ENCODE assay signal across 17 cellular contexts in the genomic region with DNA sequence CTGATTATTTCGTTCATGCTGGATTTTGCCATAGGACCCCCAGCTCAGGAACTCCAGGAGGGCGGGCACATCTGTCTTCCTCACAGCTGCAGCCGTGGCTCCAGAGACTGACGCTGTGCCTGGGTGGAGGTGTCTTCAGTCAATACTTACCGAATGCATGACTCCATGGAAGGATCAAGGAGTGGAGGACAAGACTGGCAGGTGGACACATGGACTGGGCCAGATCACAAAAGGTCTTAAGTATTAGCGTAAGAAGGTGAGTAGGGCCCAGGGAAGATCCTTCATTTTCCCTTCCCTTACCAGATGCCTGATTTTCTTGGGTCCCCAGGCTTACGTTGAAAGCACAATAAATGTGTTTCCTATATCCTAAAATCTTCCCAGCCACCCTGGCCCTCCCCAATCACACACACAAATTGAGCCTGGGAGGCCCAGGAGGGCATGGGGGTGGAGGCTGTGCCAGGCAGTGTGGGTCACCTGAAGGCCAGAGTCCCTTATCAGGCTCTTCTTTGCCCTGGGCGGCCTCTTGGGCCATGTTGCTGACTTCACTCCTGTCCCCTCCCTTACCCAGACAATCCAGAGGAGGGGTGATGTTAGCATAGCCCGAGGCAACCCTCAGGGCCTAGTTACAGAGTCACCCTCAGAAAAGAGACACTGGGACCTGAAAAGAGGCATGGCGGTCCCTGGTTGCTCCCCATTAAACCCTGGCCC. TPM values are rescaled to one million over a fixed set of nuclear protein-coding genes. Genes with fewer than 3 reads are reported as not detected.
DNase-seq lines count a peak whose midpoint lies in the region; ATAC-seq, FAIRE-seq and TF ChIP-seq lines count a peak whose summit lies in the region.
"Had no signal": no experiment of that assay in that cellular context is flagged by ENCODE, and none has a peak within 500 bp of the region (broad histone marks: within the 10 kb centered on the region; RNA-seq: fewer than 3 reads in every experiment).

No MANE protein-coding gene starts in this region.

- 82 to 85% (median 83%) methylated on average over 10 of the region's 10 CpGs for WGBS in small intestine, 3 donors
- 86% methylated on average over 10 of the region's 10 CpGs for WGBS in aorta, 2 donors

- no peaks in the 10 kb centered on the region for H3K9me3 ChIP-seq in PC-3 (ENCODE audit: low read length)
- no peaks in the 10 kb centered on the region for H3K9me3 ChIP-seq in small intestine (ENCODE audit: control insufficient read depth, low read depth)
- no peaks in the 10 kb centered on the region for H3K9me3 ChIP-seq in aorta (ENCODE audit: control insufficient read depth, low read length)
- H3K9me3 ChIP-seq: HAP-1 had no signal

- H3K4me3 ChIP-seq in GM23338 (no peak overlapping the region), PC-3 (ENCODE audit: low read length) (no peak overlapping the region), small intestine (ENCODE audit: low read depth in 1 of 2, low read length in 2 of 2) (no peak overlapping the region), aorta (ENCODE audit: low read length in 2 of 2) (no peak overlapping the region)
- H3K4me3 ChIP-seq: GM12878, GM23248, HAP-1 had no signal

- no peak overlapping the region for H3K4me2 ChIP-seq in GM23338
- no peak overlapping the region for H3K4me2 ChIP-seq in PC-3 (ENCODE audit: low read length)

- H3K27ac ChIP-seq in GM23338 (ENCODE audit: low read depth) (no peak overlapping the region), PC-3 (ENCODE audit: low read length) (no peak overlapping the region), small intestine (ENCODE audit: low read depth in 1 of 2, low read length in 1 of 2) (peak overlapping the region in 1 of 2 donors; percentile 2), aorta (ENCODE audit: low read depth in 1 of 2, low read length in 2 of 2) (no peak overlapping the region)
- H3K27ac ChIP-seq: GM23248 had no signal

- FAIRE-seq in small intestine (lab: Jason Lieb, UNC) (no peak), H54 (lab: Jason Lieb, UNC) (no peak)
- FAIRE-seq: GM12878, HTR-8/SVneo had no signal

- no peaks in the 10 kb centered on the region for H3K9me3 Mint-ChIP-seq in GM23338
- H3K9me3 Mint-ChIP-seq: CD4-positive, alpha-beta T cell had no signal

- H3F3A ChIP-seq in GM23338 (replicated peaks; ENCODE audit: low read depth) (0 out of 2 replicates have a peak, but pooled peaks cover 3% of the 10 kb centered on the region), PC-3 (ENCODE audit: low read length, unreplicated experiment) (no peaks in the 10 kb centered on the region)

- BruUV-seq in PC-3 (replicated peaks; lab: Mats Ljungman, UMichigan): no TSS peak

- ATAC-seq in GM23338 (no peak), PC-3 (no peak), left lobe of liver (peak; percentile 80), aorta (ENCODE audit: low FRiP score) (no peak)

- no peak for TF ChIP-seq POLR2A in H54 (IDR thresholded peaks at IDR 0.05; ENCODE audit: low read depth, low read length)

- POLR2A ChIA-PET in PC-3 (lab: Charles Lee; ENCODE audit: unreplicated experiment): no interaction called here

- H3K79me2 ChIP-seq in GM23338 (replicated peaks; ENCODE audit: insufficient read depth) (no peaks in the 10 kb centered on the region), PC-3 (ENCODE audit: low read length) (no peaks in the 10 kb centered on the region)

- peaks cover 26% of the 10 kb centered on the region for H3K27me3 Mint-ChIP-seq in GM23338 (ENCODE audit: insufficient read depth, low read depth, poor library complexity)

- CTCF ChIA-PET in PC-3 (lab: Charles Lee): no interaction called here

- H3K27me3 ChIP-seq in GM23338 (ENCODE audit: insufficient read depth) (peaks cover 28% of the 10 kb centered on the region), PC-3 (ENCODE audit: low read length) (no peaks in the 10 kb centered on the region), small intestine (ENCODE audit: control insufficient read depth in 2 of 2, insufficient read depth in 2 of 2, low read length in 2 of 2) (peaks cover 0 to 11% of the 10 kb centered on the region in 2 donors), aorta (ENCODE audit: control insufficient read depth in 1 of 2, insufficient read depth in 2 of 2, low read length in 1 of 2) (no peaks in the 10 kb centered on the region)

- no peaks in the 10 kb centered on the region for H3K36me3 ChIP-seq in GM23338 (ENCODE audit: insufficient read depth)
- no peaks in the 10 kb centered on the region for H3K36me3 ChIP-seq in PC-3 (ENCODE audit: low read depth, low read length)
- no peaks in the 10 kb centered on the region for H3K36me3 ChIP-seq in small intestine (ENCODE audit: control insufficient read depth in 2 of 2, insufficient read depth in 2 of 2, low read length in 2 of 2)
- H3K36me3 ChIP-seq in aorta (ENCODE audit: control insufficient read depth in 1 of 2, insufficient read depth in 2 of 2, low read length in 1 of 2): no peaks in the 10 kb centered on the region
- H3K36me3 ChIP-seq: HAP-1 had no signal

- H3K9me2 ChIP-seq in GM23338 (ENCODE audit: insufficient read depth) (no peaks in the 10 kb centered on the region), PC-3 (replicated peaks; ENCODE audit: low read length) (no peaks in the 10 kb centered on the region)

- no peak overlapping the region for H3K27ac Mint-ChIP-seq in GM23338
- H3K27ac Mint-ChIP-seq: B cell; CD4-positive, alpha-beta T cell had no signal

- TF ChIP-seq CTCF in GM23338 (conservative IDR thresholded peaks at IDR 0.05; ENCODE audit: low read depth in 2 of 2) (no peak), PC-3 (conservative IDR thresholded peaks at IDR 0.05; ENCODE audit: low read depth, low read length) (no peak)

- peaks cover 35% of the 10 kb centered on the region for H3K4me1 Mint-ChIP-seq in GM23338

- no peak overlapping the region for H3K9ac ChIP-seq in PC-3 (ENCODE audit: low read length)
- H3K9ac ChIP-seq: GM23248 had no signal

- DNase-seq in GM23338 (ENCODE audit: low spot score): no peak
- peak; percentile 0 for DNase-seq in PC-3
- no peak for DNase-seq in left lobe of liver (ENCODE audit: low spot score)
- DNase-seq in small intestine: peak; percentile 73
- no peak for DNase-seq in aorta
- DNase-seq in H54 (ENCODE audit: insufficient read length, low spot score): no peak
- DNase-seq in NOMO-1 treated with dmso at 0.1 percent for 144 hours (lab: John Stamatoyannopoulos, UW; ENCODE audit: unreplicated experiment): no peak
- DNase-seq: ACHN; C1 segment of cervical spinal cord; Calu3; CD4-positive, alpha-beta T cell; DMS 273 treated with DMSO at 0.1 percent for 48 hours; GM23248 had no signal

- intact Hi-C loops in PC-3 (cut with micrococcal nuclease) (no loop called here), aorta (cut with DNase I) (no loop called here)

- H4K20me1 ChIP-seq in GM23338 (replicated peaks; ENCODE audit: insufficient read depth): no peaks in the 10 kb centered on the region
- no peaks in the 10 kb centered on the region for H4K20me1 ChIP-seq in PC-3 (ENCODE audit: low read length)

- peaks cover 33% of the 10 kb centered on the region for H3K4me1 ChIP-seq in GM23338 (ENCODE audit: insufficient read depth)
- peaks cover 37% of the 10 kb centered on the region for H3K4me1 ChIP-seq in PC-3 (ENCODE audit: insufficient read depth, low read length)
- H3K4me1 ChIP-seq in small intestine (ENCODE audit: control insufficient read depth in 2 of 2, insufficient read depth in 1 of 2, low read depth in 1 of 2, low read length in 1 of 2): peaks cover 3 to 9% of the 10 kb centered on the region in 2 donors
- no peaks in the 10 kb centered on the region for H3K4me1 ChIP-seq in aorta (ENCODE audit: control insufficient read depth in 1 of 2, insufficient read depth in 2 of 2, low read length in 2 of 2)

- H2AFZ ChIP-seq in GM23338: peak overlapping the region; percentile 28; the same call in 1 of the 2 replicates
- no peak overlapping the region for H2AFZ ChIP-seq in PC-3 (ENCODE audit: low read length)
- H2AFZ ChIP-seq: GM23248 had no signal

- H3K4me3 Mint-ChIP-seq in GM23338: no peak overlapping the region
- H3K4me3 Mint-ChIP-seq: B cell; CD4-positive, alpha-beta T cell had no signal

- no peaks in the 10 kb centered on the region for H3K36me3 Mint-ChIP-seq in GM23338 (ENCODE audit: low read depth)

TF ChIP-seq in GM23338, 12 proteins besides CTCF, POLR2A, EP300 and RAD21 (continues in another document):
- TF ChIP-seq, protein P1, sequence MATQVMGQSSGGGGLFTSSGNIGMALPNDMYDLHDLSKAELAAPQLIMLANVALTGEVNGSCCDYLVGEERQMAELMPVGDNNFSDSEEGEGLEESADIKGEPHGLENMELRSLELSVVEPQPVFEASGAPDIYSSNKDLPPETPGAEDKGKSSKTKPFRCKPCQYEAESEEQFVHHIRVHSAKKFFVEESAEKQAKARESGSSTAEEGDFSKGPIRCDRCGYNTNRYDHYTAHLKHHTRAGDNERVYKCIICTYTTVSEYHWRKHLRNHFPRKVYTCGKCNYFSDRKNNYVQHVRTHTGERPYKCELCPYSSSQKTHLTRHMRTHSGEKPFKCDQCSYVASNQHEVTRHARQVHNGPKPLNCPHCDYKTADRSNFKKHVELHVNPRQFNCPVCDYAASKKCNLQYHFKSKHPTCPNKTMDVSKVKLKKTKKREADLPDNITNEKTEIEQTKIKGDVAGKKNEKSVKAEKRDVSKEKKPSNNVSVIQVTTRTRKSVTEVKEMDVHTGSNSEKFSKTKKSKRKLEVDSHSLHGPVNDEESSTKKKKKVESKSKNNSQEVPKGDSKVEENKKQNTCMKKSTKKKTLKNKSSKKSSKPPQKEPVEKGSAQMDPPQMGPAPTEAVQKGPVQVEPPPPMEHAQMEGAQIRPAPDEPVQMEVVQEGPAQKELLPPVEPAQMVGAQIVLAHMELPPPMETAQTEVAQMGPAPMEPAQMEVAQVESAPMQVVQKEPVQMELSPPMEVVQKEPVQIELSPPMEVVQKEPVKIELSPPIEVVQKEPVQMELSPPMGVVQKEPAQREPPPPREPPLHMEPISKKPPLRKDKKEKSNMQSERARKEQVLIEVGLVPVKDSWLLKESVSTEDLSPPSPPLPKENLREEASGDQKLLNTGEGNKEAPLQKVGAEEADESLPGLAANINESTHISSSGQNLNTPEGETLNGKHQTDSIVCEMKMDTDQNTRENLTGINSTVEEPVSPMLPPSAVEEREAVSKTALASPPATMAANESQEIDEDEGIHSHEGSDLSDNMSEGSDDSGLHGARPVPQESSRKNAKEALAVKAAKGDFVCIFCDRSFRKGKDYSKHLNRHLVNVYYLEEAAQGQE (IDR thresholded peaks at IDR 0.05; ENCODE audit: unreplicated experiment): no peak
- no peak for TF ChIP-seq EZH2 (IDR thresholded peaks at IDR 0.05; ENCODE audit: low read depth, unreplicated experiment)

RNA-seq across cellular contexts. Expression of a gene that starts 56.4 kb away (rescaled TPM):
- total RNA-seq in GM23338 (2014; rRNA removed; shearing (Covaris generic)): not detected in 2 replicates
- not detected in 2 replicates for polyA plus RNA-seq in GM23338 (2016; fragmentation: Nextera tagmentation; extraction: Ambion mirVana)
- 1.9 and 4.6 TPM in 2 replicates for total RNA-seq in PC-3 (2014; rRNA removed)
- total RNA-seq in left lobe of liver: 5.2 TPM
- polyA plus RNA-seq in small intestine: 1 to 10 TPM; 1.1 to 5.4 (median 3.3) TPM
- 10 to 100 TPM; 28.2 to 68.7 TPM for total RNA-seq in aorta
- polyA plus RNA-seq in aorta: 10 to 100 TPM in 1 of 2 donors, 1 to 10 TPM in 1; 4.5 to 15.9 TPM
- total RNA-seq: GM23248 had no signal
- polyA plus RNA-seq: GM23248 had no signal

Comparison
In these comparisons a context has a peak if more than half of its experiments do, and no peak if none do; other contexts are left out.
1. DNase-seq: peak in PC-3 (single experiment) and small intestine (single experiment); none in GM23338 (single experiment), left lobe of liver (single experiment), aorta (0 of 2), H54 (single experiment) and NOMO-1 treated with dmso at 0.1 percent for 144 hours (single experiment).